Comparison of ENCODE assay signal across 1 cellular context in the genomic region with DNA sequence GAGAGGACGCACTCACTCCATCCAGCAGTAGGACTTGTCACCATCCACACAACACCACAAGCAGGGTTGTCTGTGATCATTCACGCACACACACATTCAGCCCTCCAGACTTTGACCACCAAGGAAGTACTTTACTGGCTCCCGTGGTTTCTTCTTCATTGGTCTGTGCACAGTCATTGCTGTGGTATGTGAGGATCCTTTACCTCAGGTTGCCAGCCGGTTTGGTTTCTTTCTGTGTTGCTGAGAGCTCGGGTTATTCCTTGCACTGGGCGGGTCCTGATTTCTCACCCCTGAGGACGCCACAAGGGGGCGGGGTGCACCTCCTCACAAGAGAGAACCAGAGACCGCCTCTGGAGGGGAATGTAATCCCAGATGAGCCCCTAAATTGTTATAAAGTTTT.
TF ChIP-seq lines count a peak whose summit lies in the region.

No MANE protein-coding gene starts in this region.

TF ChIP-seq in GM23338, 12 proteins besides CTCF, POLR2A, EP300 and RAD21 (continued from another document):
- TF ChIP-seq, protein P1, sequence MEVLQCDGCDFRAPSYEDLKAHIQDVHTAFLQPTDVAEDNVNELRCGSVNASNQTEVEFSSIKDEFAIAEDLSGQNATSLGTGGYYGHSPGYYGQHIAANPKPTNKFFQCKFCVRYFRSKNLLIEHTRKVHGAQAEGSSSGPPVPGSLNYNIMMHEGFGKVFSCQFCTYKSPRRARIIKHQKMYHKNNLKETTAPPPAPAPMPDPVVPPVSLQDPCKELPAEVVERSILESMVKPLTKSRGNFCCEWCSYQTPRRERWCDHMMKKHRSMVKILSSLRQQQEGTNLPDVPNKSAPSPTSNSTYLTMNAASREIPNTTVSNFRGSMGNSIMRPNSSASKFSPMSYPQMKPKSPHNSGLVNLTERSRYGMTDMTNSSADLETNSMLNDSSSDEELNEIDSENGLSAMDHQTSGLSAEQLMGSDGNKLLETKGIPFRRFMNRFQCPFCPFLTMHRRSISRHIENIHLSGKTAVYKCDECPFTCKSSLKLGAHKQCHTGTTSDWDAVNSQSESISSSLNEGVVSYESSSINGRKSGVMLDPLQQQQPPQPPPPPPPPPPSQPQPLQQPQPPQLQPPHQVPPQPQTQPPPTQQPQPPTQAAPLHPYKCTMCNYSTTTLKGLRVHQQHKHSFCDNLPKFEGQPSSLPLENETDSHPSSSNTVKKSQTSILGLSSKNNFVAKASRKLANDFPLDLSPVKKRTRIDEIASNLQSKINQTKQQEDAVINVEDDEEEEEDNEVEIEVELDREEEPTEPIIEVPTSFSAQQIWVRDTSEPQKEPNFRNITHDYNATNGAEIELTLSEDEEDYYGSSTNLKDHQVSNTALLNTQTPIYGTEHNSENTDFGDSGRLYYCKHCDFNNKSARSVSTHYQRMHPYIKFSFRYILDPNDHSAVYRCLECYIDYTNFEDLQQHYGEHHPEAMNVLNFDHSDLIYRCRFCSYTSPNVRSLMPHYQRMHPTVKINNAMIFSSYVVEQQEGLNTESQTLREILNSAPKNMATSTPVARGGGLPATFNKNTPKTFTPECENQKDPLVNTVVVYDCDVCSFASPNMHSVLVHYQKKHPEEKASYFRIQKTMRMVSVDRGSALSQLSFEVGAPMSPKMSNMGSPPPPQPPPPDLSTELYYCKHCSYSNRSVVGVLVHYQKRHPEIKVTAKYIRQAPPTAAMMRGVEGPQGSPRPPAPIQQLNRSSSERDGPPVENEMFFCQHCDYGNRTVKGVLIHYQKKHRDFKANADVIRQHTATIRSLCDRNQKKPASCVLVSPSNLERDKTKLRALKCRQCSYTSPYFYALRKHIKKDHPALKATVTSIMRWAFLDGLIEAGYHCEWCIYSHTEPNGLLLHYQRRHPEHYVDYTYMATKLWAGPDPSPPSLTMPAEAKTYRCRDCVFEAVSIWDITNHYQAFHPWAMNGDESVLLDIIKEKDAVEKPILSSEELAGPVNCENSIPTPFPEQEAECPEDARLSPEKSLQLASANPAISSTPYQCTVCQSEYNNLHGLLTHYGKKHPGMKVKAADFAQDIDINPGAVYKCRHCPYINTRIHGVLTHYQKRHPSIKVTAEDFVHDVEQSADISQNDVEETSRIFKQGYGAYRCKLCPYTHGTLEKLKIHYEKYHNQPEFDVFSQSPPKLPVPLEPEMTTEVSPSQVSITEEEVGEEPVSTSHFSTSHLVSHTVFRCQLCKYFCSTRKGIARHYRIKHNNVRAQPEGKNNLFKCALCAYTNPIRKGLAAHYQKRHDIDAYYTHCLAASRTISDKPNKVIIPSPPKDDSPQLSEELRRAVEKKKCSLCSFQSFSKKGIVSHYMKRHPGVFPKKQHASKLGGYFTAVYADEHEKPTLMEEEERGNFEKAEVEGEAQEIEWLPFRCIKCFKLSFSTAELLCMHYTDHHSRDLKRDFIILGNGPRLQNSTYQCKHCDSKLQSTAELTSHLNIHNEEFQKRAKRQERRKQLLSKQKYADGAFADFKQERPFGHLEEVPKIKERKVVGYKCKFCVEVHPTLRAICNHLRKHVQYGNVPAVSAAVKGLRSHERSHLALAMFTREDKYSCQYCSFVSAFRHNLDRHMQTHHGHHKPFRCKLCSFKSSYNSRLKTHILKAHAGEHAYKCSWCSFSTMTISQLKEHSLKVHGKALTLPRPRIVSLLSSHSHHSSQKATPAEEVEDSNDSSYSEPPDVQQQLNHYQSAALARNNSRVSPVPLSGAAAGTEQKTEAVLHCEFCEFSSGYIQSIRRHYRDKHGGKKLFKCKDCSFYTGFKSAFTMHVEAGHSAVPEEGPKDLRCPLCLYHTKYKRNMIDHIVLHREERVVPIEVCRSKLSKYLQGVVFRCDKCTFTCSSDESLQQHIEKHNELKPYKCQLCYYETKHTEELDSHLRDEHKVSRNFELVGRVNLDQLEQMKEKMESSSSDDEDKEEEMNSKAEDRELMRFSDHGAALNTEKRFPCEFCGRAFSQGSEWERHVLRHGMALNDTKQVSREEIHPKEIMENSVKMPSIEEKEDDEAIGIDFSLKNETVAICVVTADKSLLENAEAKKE (CRISPR knock-in tag; IDR thresholded peaks at IDR 0.05): no peak
